In genomic region chr15:85000937-85001336, GRCh38 we compare ENCODE assay signal across 24 cellular contexts. TPM values are rescaled to one million over a fixed set of nuclear protein-coding genes. Genes with fewer than 3 reads are reported as not detected.
DNase-seq lines count a peak whose midpoint lies in the region; ATAC-seq and TF ChIP-seq lines count a peak whose summit lies in the region.
"Had no signal": no experiment of that assay in that cellular context is flagged by ENCODE, and none has a peak within 500 bp of the region (broad histone marks: within the 10 kb centered on the region; RNA-seq: fewer than 3 reads in every experiment).

No MANE protein-coding gene starts in this region.

- no peak overlapping the region for H3K4me3 Mint-ChIP-seq in activated CD4-positive, alpha-beta T cell treated with anti-CD3 and anti-CD28 coated beads, Interleukin-2, amount 10 ng/mL, durations not matched to agents 24 days and 14 days
- H3K4me3 Mint-ChIP-seq in dendritic cell treated with granulocyte-macrophage colony-stimulating factor and Interleukin-4, amounts not matched to agents 40 ng/mL and 50 ng/mL, for 4 days, result no peak overlapping the region
- H3K4me3 Mint-ChIP-seq in stimulated activated memory B cell treated with anti-CD40 and anti-IgM and Interleukin-4, amounts not matched to agents 10 μg/mL and 1 μg/mL and 100 μg/mL, for 72 hours, result no peak overlapping the region
- H3K4me3 Mint-ChIP-seq: activated CD4-positive, alpha-beta T cell treated with anti-CD3 and anti-CD28 coated beads for 36 hours; activated naive CD4-positive, alpha-beta T cell treated with anti-CD3 and anti-CD28 coated beads for 36 hours; activated T-cell treated with anti-CD3 and anti-CD28 coated beads, Interleukin-2, amount 50 U/mL, for 72 hours; memory B cell had no signal

- intact Hi-C loops in activated CD4-positive, alpha-beta T cell treated with anti-CD3 and anti-CD28 coated beads, Interleukin-2, amount 10 ng/mL, durations not matched to agents 24 days and 14 days (cut with micrococcal nuclease), result no loop called here
- intact Hi-C loops in dendritic cell treated with granulocyte-macrophage colony-stimulating factor and Interleukin-4, amounts not matched to agents 40 ng/mL and 50 ng/mL, for 4 days (cut with micrococcal nuclease), result no loop called here
- intact Hi-C loops in thyroid gland (cut with DNase I), result no loop called here

- DNase-seq in activated CD4-positive, alpha-beta T cell treated with anti-CD3 and anti-CD28 coated beads, Interleukin-2, amount 10 ng/mL, durations not matched to agents 24 days and 14 days, result no peak
- no peak for DNase-seq in activated CD4-positive, alpha-beta T cell treated with anti-CD3 and anti-CD28 coated beads for 4 hours
- DNase-seq in lung microvascular endothelial cell (ENCODE audit: low read depth in 2 of 2) (peak; percentile 20 to 21), thyroid gland (no peak)
- DNase-seq in activated CD4-positive, CD25-positive, alpha-beta regulatory T cell (lab: John Stamatoyannopoulos, UW), result no peak
- DNase-seq: activated CD4-positive, alpha-beta T cell treated with anti-CD3 and anti-CD28 coated beads for 36 hours; activated naive CD4-positive, alpha-beta T cell treated with anti-CD3 and anti-CD28 coated beads for 36 hours; activated T-cell treated with anti-CD3 and anti-CD28 coated beads, Interleukin-2, amount 50 U/mL, for 72 hours; AML-193; amniotic stem cell; caudate nucleus; foreskin keratinocyte; hypothalamus; naive thymus-derived CD8-positive, alpha-beta T cell; NCI-H1436 treated with DMSO at 0.1 percent for 48 hours; NCI-H510A; T-helper 1 cell had no signal

- no peaks in the 10 kb centered on the region for H3K9me3 ChIP-seq in thyroid gland
- H3K9me3 ChIP-seq: SJSA1, suprapubic skin had no signal

- 78 to 81% methylated on average over 5 of the region's 5 CpGs for WGBS in thyroid gland, 2 donors

- ATAC-seq in stimulated activated memory B cell treated with anti-CD40 and anti-IgM and Interleukin-4, amounts not matched to agents 10 μg/mL and 1 μg/mL and 100 μg/mL, for 72 hours, result no peak
- ATAC-seq in HG03354 (IDR thresholded peaks at IDR 0.05; ENCODE audit: poor library complexity, severe bottlenecking, unreplicated experiment), result no peak
- ATAC-seq: activated CD4-positive, alpha-beta T cell treated with anti-CD3 and anti-CD28 coated beads for 36 hours; activated T-cell treated with anti-CD3 and anti-CD28 coated beads, Interleukin-2, amount 50 U/mL, for 72 hours; foreskin keratinocyte; naive thymus-derived CD8-positive, alpha-beta T cell had no signal

- H3K9me3 Mint-ChIP-seq in activated CD4-positive, alpha-beta T cell treated with anti-CD3 and anti-CD28 coated beads, Interleukin-2, amount 10 ng/mL, durations not matched to agents 24 days and 14 days, result no peaks in the 10 kb centered on the region
- no peaks in the 10 kb centered on the region for H3K9me3 Mint-ChIP-seq in dendritic cell treated with granulocyte-macrophage colony-stimulating factor and Interleukin-4, amounts not matched to agents 40 ng/mL and 50 ng/mL, for 4 days
- peaks cover 3% of the 10 kb centered on the region for H3K9me3 Mint-ChIP-seq in stimulated activated memory B cell treated with anti-CD40 and anti-IgM and Interleukin-4, amounts not matched to agents 10 μg/mL and 1 μg/mL and 100 μg/mL, for 72 hours
- H3K9me3 Mint-ChIP-seq: activated naive CD4-positive, alpha-beta T cell treated with anti-CD3 and anti-CD28 coated beads for 36 hours; activated T-cell treated with anti-CD3 and anti-CD28 coated beads, Interleukin-2, amount 50 U/mL, for 72 hours; memory B cell; naive thymus-derived CD8-positive, alpha-beta T cell had no signal

- H3K36me3 Mint-ChIP-seq in activated CD4-positive, alpha-beta T cell treated with anti-CD3 and anti-CD28 coated beads, Interleukin-2, amount 10 ng/mL, durations not matched to agents 24 days and 14 days (ENCODE audit: low read depth), result no peaks in the 10 kb centered on the region
- H3K36me3 Mint-ChIP-seq in dendritic cell treated with granulocyte-macrophage colony-stimulating factor and Interleukin-4, amounts not matched to agents 40 ng/mL and 50 ng/mL, for 4 days (ENCODE audit: low read depth), result no peaks in the 10 kb centered on the region
- peaks cover 6% of the 10 kb centered on the region for H3K36me3 Mint-ChIP-seq in stimulated activated memory B cell treated with anti-CD40 and anti-IgM and Interleukin-4, amounts not matched to agents 10 μg/mL and 1 μg/mL and 100 μg/mL, for 72 hours

- H3K4me3 ChIP-seq in thyroid gland (replicated peaks in 1 of 3), result no peak overlapping the region
- H3K4me3 ChIP-seq: SJSA1, suprapubic skin had no signal

- H3K4me1 Mint-ChIP-seq in activated CD4-positive, alpha-beta T cell treated with anti-CD3 and anti-CD28 coated beads, Interleukin-2, amount 10 ng/mL, durations not matched to agents 24 days and 14 days, result peaks cover 7% of the 10 kb centered on the region
- H3K4me1 Mint-ChIP-seq in dendritic cell treated with granulocyte-macrophage colony-stimulating factor and Interleukin-4, amounts not matched to agents 40 ng/mL and 50 ng/mL, for 4 days (ENCODE audit: low read depth), result peaks cover 58% of the 10 kb centered on the region
- H3K4me1 Mint-ChIP-seq in stimulated activated memory B cell treated with anti-CD40 and anti-IgM and Interleukin-4, amounts not matched to agents 10 μg/mL and 1 μg/mL and 100 μg/mL, for 72 hours, result peaks cover 53% of the 10 kb centered on the region

- no peaks in the 10 kb centered on the region for H3K36me3 ChIP-seq in thyroid gland
- H3K36me3 ChIP-seq: suprapubic skin had no signal

- H3K27me3 Mint-ChIP-seq in activated CD4-positive, alpha-beta T cell treated with anti-CD3 and anti-CD28 coated beads, Interleukin-2, amount 10 ng/mL, durations not matched to agents 24 days and 14 days, result no peaks in the 10 kb centered on the region
- H3K27me3 Mint-ChIP-seq in dendritic cell treated with granulocyte-macrophage colony-stimulating factor and Interleukin-4, amounts not matched to agents 40 ng/mL and 50 ng/mL, for 4 days, result no peaks in the 10 kb centered on the region
- no peaks in the 10 kb centered on the region for H3K27me3 Mint-ChIP-seq in stimulated activated memory B cell treated with anti-CD40 and anti-IgM and Interleukin-4, amounts not matched to agents 10 μg/mL and 1 μg/mL and 100 μg/mL, for 72 hours
- H3K27me3 Mint-ChIP-seq: activated CD4-positive, alpha-beta T cell treated with anti-CD3 and anti-CD28 coated beads for 36 hours; memory B cell; naive thymus-derived CD8-positive, alpha-beta T cell had no signal

- TF ChIP-seq CTCF in thyroid gland (IDR thresholded peaks at IDR 0.05), result no peak

- peak overlapping the region in 2 of 3 donors; percentile 48 to 68 for H3K27ac ChIP-seq in thyroid gland
- H3K27ac ChIP-seq: 22Rv1, foreskin keratinocyte, SJSA1, suprapubic skin had no signal

- H3K4me1 ChIP-seq in thyroid gland, result peaks cover 10 to 24% of the 10 kb centered on the region in 2 donors
- H3K4me1 ChIP-seq: foreskin keratinocyte had no signal

- H3K27me3 ChIP-seq in thyroid gland, result no peaks in the 10 kb centered on the region
- H3K27me3 ChIP-seq: foreskin keratinocyte, SJSA1, suprapubic skin had no signal

- H3K27ac Mint-ChIP-seq in activated CD4-positive, alpha-beta T cell treated with anti-CD3 and anti-CD28 coated beads, Interleukin-2, amount 10 ng/mL, durations not matched to agents 24 days and 14 days, result peak overlapping the region; percentile 7
- H3K27ac Mint-ChIP-seq in dendritic cell treated with granulocyte-macrophage colony-stimulating factor and Interleukin-4, amounts not matched to agents 40 ng/mL and 50 ng/mL, for 4 days, result peak overlapping the region; percentile 7
- H3K27ac Mint-ChIP-seq in stimulated activated memory B cell treated with anti-CD40 and anti-IgM and Interleukin-4, amounts not matched to agents 10 μg/mL and 1 μg/mL and 100 μg/mL, for 72 hours, result no peak overlapping the region
- H3K27ac Mint-ChIP-seq: activated CD4-positive, alpha-beta T cell treated with anti-CD3 and anti-CD28 coated beads for 36 hours; activated naive CD4-positive, alpha-beta T cell treated with anti-CD3 and anti-CD28 coated beads for 36 hours; activated T-cell treated with anti-CD3 and anti-CD28 coated beads, Interleukin-2, amount 50 U/mL, for 72 hours; memory B cell had no signal

- no peak for TF ChIP-seq POLR2A in thyroid gland (IDR thresholded peaks at IDR 0.05)

RNA-seq across cellular contexts. Expression of gene PDE8A, which starts 19.3 kb away (rescaled TPM):
- 18.5 and 21.1 TPM in 2 replicates for total RNA-seq in activated CD4-positive, alpha-beta T cell treated with anti-CD3 and anti-CD28 coated beads, Interleukin-2, amount 10 ng/mL, durations not matched to agents 24 days and 14 days
- total RNA-seq in lung microvascular endothelial cell (48.8 and 77.0 TPM in 2 replicates), thyroid gland (10 to 100 TPM; 31.6 to 52.1 (median 35.2) TPM)

Comparison
In these comparisons a context has a peak if more than half of its experiments do, and no peak if none do; other contexts are left out.
1. DNase-seq: peak in lung microvascular endothelial cell (2 of 2); none in activated CD4-positive, alpha-beta T cell treated with anti-CD3 and anti-CD28 coated beads, Interleukin-2, amount 10 ng/mL, durations not matched to agents 24 days and 14 days (single experiment), activated CD4-positive, alpha-beta T cell treated with anti-CD3 and anti-CD28 coated beads for 4 hours (0 of 2), thyroid gland (0 of 2) and activated CD4-positive, CD25-positive, alpha-beta regulatory T cell (0 of 4).